ENCODE assay signal across 8 cellular contexts in the genomic region with DNA sequence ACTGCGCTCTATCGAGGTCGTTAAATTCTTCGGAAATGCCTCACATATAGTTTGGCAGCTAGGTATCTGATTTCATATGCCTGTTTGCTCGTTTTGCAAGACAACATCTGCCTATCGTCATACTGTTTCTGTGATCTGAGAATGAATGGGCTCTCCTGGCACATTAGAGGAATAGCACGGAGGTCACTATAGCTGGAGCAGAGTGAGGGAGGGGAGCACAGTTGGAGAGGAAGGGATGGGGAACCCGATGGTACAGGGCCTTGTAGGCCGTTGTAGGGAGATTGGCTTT. TPM values are rescaled to one million over a fixed set of nuclear protein-coding genes. Genes with fewer than 3 reads are reported as not detected.
A peak's percentile ranks its signal among the peaks of the same experiment; 100 is the strongest.
DNase-seq lines count a peak whose midpoint lies in the region; ATAC-seq and TF ChIP-seq lines count a peak whose summit lies in the region.

No MANE protein-coding gene starts in this region.

- no peaks in the 10 kb centered on the region for H3K9me2 ChIP-seq in OCI-LY7 (ENCODE audit: insufficient read depth, low read length)

- no peak overlapping the region for H2BK120ac ChIP-seq in neuronal stem cell (ENCODE audit: low read depth, low read length)

- POLR2A ChIA-PET in CD8-positive, alpha-beta T cell (lab: Charles Lee) = interaction anchor here (0.7 to 0.8 kb wide), 2 partner anchors 54 to 57 kb away, joined by 3 read pairs; partner anchors contain the start of gene SLC10A3
- POLR2A ChIA-PET in OCI-LY7 (lab: Charles Lee) = no interaction called here

- peaks cover 3% of the 10 kb centered on the region for H3K79me1 ChIP-seq in neuronal stem cell (ENCODE audit: low read depth, low read length)

- H3K79me2 ChIP-seq in OCI-LY7 (ENCODE audit: insufficient read depth, low read depth, low read length) = peaks cover 38% of the 10 kb centered on the region

- no peak overlapping the region for H2BK5ac ChIP-seq in neuronal stem cell (ENCODE audit: low read length)

- H2AFZ ChIP-seq in OCI-LY7 (ENCODE audit: low read length) (peak overlapping the region; percentile 67; the same call in 1 of the 2 replicates), neuronal stem cell (ENCODE audit: low read length) (peak overlapping the region; percentile 97)

- H3K9me3 ChIP-seq in CD8-positive, alpha-beta T cell (ENCODE audit: low read length) = no peaks in the 10 kb centered on the region
- H3K9me3 ChIP-seq in OCI-LY7 (ENCODE audit: low read length) (no peaks in the 10 kb centered on the region), endocrine pancreas (ENCODE audit: control insufficient read depth, low read length) (no peaks in the 10 kb centered on the region), neuronal stem cell (replicated peaks in 1 of 2; ENCODE audit: control insufficient read depth in 2 of 2, insufficient read depth in 1 of 2, low read depth in 1 of 2, low read length in 2 of 2) (no peaks in the 10 kb centered on the region)

- no peaks in the 10 kb centered on the region for H3K27me3 Mint-ChIP-seq in CD8-positive, alpha-beta T cell (ENCODE audit: low read depth)

- H3K4me1 ChIP-seq in CD8-positive, alpha-beta T cell (ENCODE audit: insufficient read depth, low read length) = peaks cover 44% of the 10 kb centered on the region
- H3K4me1 ChIP-seq in OCI-LY7 (ENCODE audit: insufficient read depth, low read length, poor library complexity, severe bottlenecking) (peaks cover 12% of the 10 kb centered on the region), endocrine pancreas (ENCODE audit: control insufficient read depth, insufficient read depth, low read length) (no peaks in the 10 kb centered on the region), neuronal stem cell (ENCODE audit: control insufficient read depth in 2 of 2, insufficient read depth in 1 of 2, low read depth in 1 of 2, low read length in 2 of 2) (peaks cover 4 to 5% of the 10 kb centered on the region in 2 donors)

- ATAC-seq in CD8-positive, alpha-beta T cell = no peak

- CTCF ChIA-PET in CD8-positive, alpha-beta T cell (lab: Charles Lee) = no interaction called here
- CTCF ChIA-PET in OCI-LY7 (lab: Charles Lee; ENCODE audit: unreplicated experiment) = no interaction called here

- H3K4me3 Mint-ChIP-seq in CD8-positive, alpha-beta T cell = peak overlapping the region; percentile 93

- H4K8ac ChIP-seq in neuronal stem cell (ENCODE audit: low read depth, low read length) = no peak overlapping the region

- H3K27ac Mint-ChIP-seq in CD8-positive, alpha-beta T cell = peak overlapping the region; percentile 93

- no peaks in the 10 kb centered on the region for H3K27me3 ChIP-seq in CD8-positive, alpha-beta T cell (ENCODE audit: insufficient read depth, low read length)
- H3K27me3 ChIP-seq in endocrine pancreas (ENCODE audit: control insufficient read depth, insufficient read depth, low read length) (no peaks in the 10 kb centered on the region), neuronal stem cell (ENCODE audit: control insufficient read depth in 3 of 3, insufficient read depth in 3 of 3, low read depth in 1 of 3, low read length in 3 of 3) (peaks cover 0 to 3% (median 0%) of the 10 kb centered on the region in 3 experiments)

- TF ChIP-seq POLR2A in erythroblast (IDR thresholded peaks at IDR 0.05; ENCODE audit: low read length) = no peak

- H3K27ac ChIP-seq in CD8-positive, alpha-beta T cell (ENCODE audit: low read depth, low read length) = peak overlapping the region; percentile 81
- H3K27ac ChIP-seq in OCI-LY7 (ENCODE audit: low read depth, low read length, poor library complexity, severe bottlenecking) = peak overlapping the region; percentile 93
- no peak overlapping the region for H3K27ac ChIP-seq in neuronal stem cell (replicated peaks; ENCODE audit: low read length)

- no peak overlapping the region for H3K14ac ChIP-seq in neuronal stem cell (ENCODE audit: low read length)

- no peak overlapping the region for H4K91ac ChIP-seq in neuronal stem cell (ENCODE audit: low read depth, low read length, poor library complexity)

- peak overlapping the region; percentile 89 for H3K4me3 ChIP-seq in CD8-positive, alpha-beta T cell (ENCODE audit: low read depth, low read length)
- H3K4me3 ChIP-seq in OCI-LY7 (ENCODE audit: low read depth, low read length, poor library complexity, severe bottlenecking) (peak overlapping the region; percentile 89), endocrine pancreas (ENCODE audit: control insufficient read depth, insufficient read depth, low read length) (peak overlapping the region; percentile 90), neuronal stem cell (ENCODE audit: low read length in 2 of 2) (peak overlapping the region; percentile 82 to 95)

- no CpG with 5 or more reads among the region's 9 CpGs for WGBS in neuronal stem cell (ENCODE audit: extremely low coverage in 2 of 2, insufficient read length in 2 of 2, insufficient replicate concordance in 1 of 2), 2 donors

- TF ChIP-seq CTCF in CD8-positive, alpha-beta T cell (IDR thresholded peaks at IDR 0.05) = no peak
- no peak for TF ChIP-seq CTCF in OCI-LY7 (conservative IDR thresholded peaks at IDR 0.05; ENCODE audit: low read length)

- H3K4me2 ChIP-seq in OCI-LY7 (ENCODE audit: low read length) = peak overlapping the region; percentile 95
- H3K4me2 ChIP-seq in neuronal stem cell (ENCODE audit: insufficient read depth, low read length, poor library complexity, severe bottlenecking) = peak overlapping the region; percentile 58

- no peak overlapping the region for H2BK15ac ChIP-seq in neuronal stem cell (ENCODE audit: low read length)

- H3K9ac ChIP-seq in endocrine pancreas (ENCODE audit: control insufficient read depth, insufficient read depth, low read length) = peak overlapping the region; percentile 87
- H3K9ac ChIP-seq in neuronal stem cell (ENCODE audit: low read depth, low read length, poor library complexity) = peak overlapping the region; percentile 24

- H3K23ac ChIP-seq in neuronal stem cell (ENCODE audit: low read depth, low read length, poor library complexity) = no peak overlapping the region

- H3K36me3 ChIP-seq in CD8-positive, alpha-beta T cell (ENCODE audit: insufficient read depth, low read length) = no peaks in the 10 kb centered on the region
- H3K36me3 ChIP-seq in OCI-LY7 (ENCODE audit: insufficient read depth, low read length) (peaks cover 27% of the 10 kb centered on the region), endocrine pancreas (ENCODE audit: control insufficient read depth, insufficient read depth, low read length) (no peaks in the 10 kb centered on the region), neuronal stem cell (replicated peaks in 1 of 2; ENCODE audit: control insufficient read depth in 2 of 2, insufficient read depth in 2 of 2, low read length in 2 of 2) (peaks cover 6 to 23% of the 10 kb centered on the region in 2 donors)

- no peaks in the 10 kb centered on the region for H4K20me1 ChIP-seq in OCI-LY7 (ENCODE audit: insufficient read depth, low read length)

- H3K9me3 Mint-ChIP-seq in CD8-positive, alpha-beta T cell = no peaks in the 10 kb centered on the region

- H2AK5ac ChIP-seq in neuronal stem cell (ENCODE audit: low read depth, low read length) = no peak overlapping the region

- H3K36me3 Mint-ChIP-seq in CD8-positive, alpha-beta T cell = peaks cover 39% of the 10 kb centered on the region

- intact Hi-C loops in CD8-positive, alpha-beta T cell (cut with DNase I, micrococcal nuclease) = no loop called here
- intact Hi-C loops in OCI-LY7 (cut with micrococcal nuclease; ENCODE audit: unreplicated experiment) = no loop called here

- H2BK12ac ChIP-seq in neuronal stem cell (ENCODE audit: low read length) = no peak overlapping the region

- H3K4ac ChIP-seq in neuronal stem cell (ENCODE audit: low read length) = no peak overlapping the region

- no peak overlapping the region for H3K18ac ChIP-seq in neuronal stem cell (ENCODE audit: low read length)

- no peak for DNase-seq in CD8-positive, alpha-beta T cell
- DNase-seq in OCI-LY7 (ENCODE audit: low spot score) = no peak
- DNase-seq in neuronal stem cell (ENCODE audit: low spot score) = no peak
- DNase-seq in erythroblast (lab: John Stamatoyannopoulos, UW) = no peak
- DNase-seq in central memory CD4-positive, alpha-beta T cell = no peak
- DNase-seq in DMS79 (lab: John Stamatoyannopoulos, UW) = no peak
- no peak for DNase-seq in mucosa of gallbladder (ENCODE audit: low spot score)

- no TSS peak for BruUV-seq in OCI-LY7 (replicated peaks; lab: Mats Ljungman, UMichigan)

- peaks cover 44% of the 10 kb centered on the region for H3K4me1 Mint-ChIP-seq in CD8-positive, alpha-beta T cell (ENCODE audit: low read depth)

RNA-seq across cellular contexts. Expression of gene IKBKG, which starts 0.6 kb away (rescaled TPM):
- total RNA-seq in CD8-positive, alpha-beta T cell = 10 to 100 TPM; 34.7 to 37.4 TPM
- total RNA-seq in OCI-LY7 (2014; rRNA removed; shearing (Covaris generic)) = 9.9 and 14.3 TPM in 2 replicates
- total RNA-seq in OCI-LY7 (2022) = 31.6 and 34.4 TPM in 2 replicates
- polyA plus RNA-seq in neuronal stem cell (2013, experiment 1 of 2) = 9.7 TPM
- polyA plus RNA-seq in neuronal stem cell (2013, experiment 2 of 2) = 9.8 TPM
- total RNA-seq in mucosa of gallbladder = 31.2 TPM

RNA-seq across cellular contexts. Expression of gene G6PD, which starts 1.3 kb away (rescaled TPM):
- total RNA-seq in CD8-positive, alpha-beta T cell = 10 to 100 TPM; 27.5 to 31.5 TPM
- total RNA-seq in OCI-LY7 (2014; rRNA removed; shearing (Covaris generic)) = 21.6 and 26.1 TPM in 2 replicates
- total RNA-seq in OCI-LY7 (2022) (40.9 and 47.1 TPM in 2 replicates), mucosa of gallbladder (119 TPM)
- polyA plus RNA-seq in neuronal stem cell (2013, experiment 1 of 2) = 40.6 TPM
- polyA plus RNA-seq in neuronal stem cell (2013, experiment 2 of 2) = 41.3 TPM

RNA-seq across cellular contexts. Expression of gene FAM3A, which starts 31.9 kb away (rescaled TPM):
- 10 to 100 TPM; 37.7 to 41.7 TPM for total RNA-seq in CD8-positive, alpha-beta T cell
- 15.3 and 16.4 TPM in 2 replicates for total RNA-seq in OCI-LY7 (2014; rRNA removed; shearing (Covaris generic))
- total RNA-seq in OCI-LY7 (2022) (21.9 and 24.6 TPM in 2 replicates), mucosa of gallbladder (75.3 TPM)
- polyA plus RNA-seq in neuronal stem cell (2013, experiment 1 of 2) = 12.9 TPM
- 14.6 TPM for polyA plus RNA-seq in neuronal stem cell (2013, experiment 2 of 2)

RNA-seq across cellular contexts. Expression of gene CTAG1A, which starts 37.0 kb away (rescaled TPM):
- not detected for total RNA-seq in CD8-positive, alpha-beta T cell
- total RNA-seq in OCI-LY7 (2014; rRNA removed; shearing (Covaris generic)) = 0.36 TPM in 1 of 2 replicates, not detected in the other
- not detected in 2 replicates for total RNA-seq in OCI-LY7 (2022)
- not detected for polyA plus RNA-seq in neuronal stem cell (2013, experiment 1 of 2)
- polyA plus RNA-seq in neuronal stem cell (2013, experiment 2 of 2) = not detected
- not detected for total RNA-seq in mucosa of gallbladder

RNA-seq across cellular contexts. Expression of gene SLC10A3, which starts 57.5 kb away (rescaled TPM):
- total RNA-seq in CD8-positive, alpha-beta T cell = 10 to 100 TPM; 22.3 to 23.0 TPM
- total RNA-seq in OCI-LY7 (2014; rRNA removed; shearing (Covaris generic)) = 12.4 and 14.1 TPM in 2 replicates
- total RNA-seq in OCI-LY7 (2022) = 12.7 and 15.6 TPM in 2 replicates
- 4.4 TPM for polyA plus RNA-seq in neuronal stem cell (2013, experiment 1 of 2)
- polyA plus RNA-seq in neuronal stem cell (2013, experiment 2 of 2) = 4.5 TPM
- total RNA-seq in mucosa of gallbladder = 32.2 TPM
